In the genomic region with DNA sequence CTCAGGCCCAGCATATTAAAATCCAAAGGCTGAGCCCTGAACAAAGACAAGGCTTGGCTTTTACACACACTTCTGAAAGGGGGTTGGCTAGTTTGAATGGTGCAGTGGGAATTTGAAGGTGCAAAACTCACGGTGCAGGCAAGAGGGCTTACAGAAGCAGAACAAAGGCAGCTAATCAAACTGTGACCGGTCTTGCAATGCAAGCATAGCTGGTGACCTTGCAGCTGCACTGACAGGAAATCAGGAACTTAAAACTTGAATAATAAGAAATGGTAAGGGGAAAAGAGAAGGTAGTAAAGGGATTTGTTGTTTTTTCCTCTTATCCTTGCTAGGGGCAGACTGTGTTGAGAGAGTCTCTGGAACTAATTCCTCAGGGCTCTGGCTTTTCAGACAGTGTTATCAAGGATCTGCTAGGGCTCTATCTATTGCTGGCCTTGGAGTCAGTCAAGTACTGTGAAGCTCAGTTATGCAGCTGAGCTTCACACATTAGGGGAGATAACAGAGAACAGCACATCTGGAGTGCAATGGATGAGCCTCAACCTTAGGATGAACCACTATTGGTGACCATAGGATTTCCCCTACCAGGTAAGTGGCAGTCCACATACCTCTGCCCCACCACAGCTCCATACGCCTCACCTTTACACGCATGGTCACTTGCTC, we compare ENCODE assay signal across 23 cellular contexts.
DNase-seq lines count a peak whose midpoint lies in the region; ATAC-seq, FAIRE-seq and TF ChIP-seq lines count a peak whose summit lies in the region.
"Had no signal": no experiment of that assay in that cellular context is flagged by ENCODE, and none has a peak within 500 bp of the region (broad histone marks: within the 10 kb centered on the region; RNA-seq: fewer than 3 reads in every experiment).

No MANE protein-coding gene starts in this region.

- no peak for ATAC-seq in stimulated activated naive CD8-positive, alpha-beta T cell treated with anti-CD3 and anti-CD28 coated beads, Interleukin-15, amount 100 ng/mL, for 72 hours
- ATAC-seq in HepG2: peak; percentile 21; the same call in 1 of the 3 replicates
- no peak for ATAC-seq in HG02938 (IDR thresholded peaks at IDR 0.05; ENCODE audit: unreplicated experiment)
- ATAC-seq: activated naive CD4-positive, alpha-beta T cell treated with anti-CD3 and anti-CD28 coated beads, Interleukin-2, amount 50 U/mL, for 72 hours; gastrocnemius medialis; right cardiac atrium had no signal

- H3K27me3 ChIP-seq in HepG2 (ENCODE audit: control insufficient read depth in 1 of 2, insufficient read depth in 2 of 2, low read length in 2 of 2) (peaks cover 0 to 5% of the 10 kb centered on the region in 2 experiments; a peak in 1 of 5 replicates), Caco-2 (replicated peaks; ENCODE audit: control insufficient read depth, insufficient read depth, low read length) (no peaks in the 10 kb centered on the region), prostate gland (replicated peaks; ENCODE audit: insufficient read depth) (no peaks in the 10 kb centered on the region)
- H3K27me3 ChIP-seq: gastrocnemius medialis, SJSA1 had no signal

- H3K27ac ChIP-seq in HepG2 (ENCODE audit: extremely low read length, insufficient read depth, low read length) (no peak overlapping the region), prostate gland (no peak overlapping the region)
- H3K27ac ChIP-seq: gastrocnemius medialis, HL-60, SJSA1, stomach had no signal

- no peaks in the 10 kb centered on the region for H3K79me2 ChIP-seq in HepG2 (ENCODE audit: insufficient read depth, low read length)

- POLR2A ChIA-PET in HepG2 (lab: Yijun Ruan, JAX) (no interaction called here), Caco-2 (lab: Charles Lee) (no interaction called here)

- H4K20me1 ChIP-seq in HepG2 (ENCODE audit: insufficient read depth, low read length): no peaks in the 10 kb centered on the region

- intact Hi-C loops in HepG2 (cut with micrococcal nuclease; ENCODE audit: unreplicated experiment): no loop called here
- intact Hi-C loops in Caco-2 (cut with micrococcal nuclease; ENCODE audit: unreplicated experiment): no loop called here
- intact Hi-C loops in prostate gland (cut with DNase I): no loop called here

- H3K9me3 ChIP-seq in HepG2 (ENCODE audit: low read length): no peaks in the 10 kb centered on the region
- no peaks in the 10 kb centered on the region for H3K9me3 ChIP-seq in Caco-2
- H3K9me3 ChIP-seq in prostate gland: no peaks in the 10 kb centered on the region
- H3K9me3 ChIP-seq: gastrocnemius medialis, SJSA1, stomach had no signal

- peaks cover 48% of the 10 kb centered on the region for H3K4me1 Mint-ChIP-seq in stimulated activated naive CD8-positive, alpha-beta T cell treated with anti-CD3 and anti-CD28 coated beads, Interleukin-15, Interleukin-2, amounts not matched to agents 100 ng/mL and 50 ng/mL, for 24 hours (ENCODE audit: low read depth)
- H3K4me1 Mint-ChIP-seq in stimulated activated naive CD8-positive, alpha-beta T cell treated with anti-CD3 and anti-CD28 coated beads, Interleukin-15, amount 100 ng/mL, for 72 hours: peaks cover 48% of the 10 kb centered on the region
- H3K4me1 Mint-ChIP-seq in Caco-2 (ENCODE audit: low read depth, unreplicated experiment): no peaks in the 10 kb centered on the region

- no peak overlapping the region for H3K9ac ChIP-seq in HepG2 (ENCODE audit: insufficient read depth, low read depth, low read length)

- TF ChIP-seq CTCF in HepG2 (CRISPR knock-in tag; IDR thresholded peaks at IDR 0.05) (no peak), Caco-2 (IDR thresholded peaks at IDR 0.05; ENCODE audit: insufficient read depth in 1 of 2, low read depth in 1 of 2, low read length in 1 of 2, severe bottlenecking in 1 of 2, unreplicated experiment in 1 of 2) (no peak), prostate gland (IDR thresholded peaks at IDR 0.05) (no peak)

- in situ Hi-C loops in HepG2 (cut with HindIII; ENCODE audit: extremely low pct_ligation_motif_present, low pct_unique_long_range_greater_than_20kb): loop anchor here (10.0 kb wide), 1 partner anchor 49 kb away; no protein-coding TSS in a partner anchor

- H3K9me3 Mint-ChIP-seq in stimulated activated naive CD8-positive, alpha-beta T cell treated with anti-CD3 and anti-CD28 coated beads, Interleukin-15, Interleukin-2, amounts not matched to agents 100 ng/mL and 50 ng/mL, for 24 hours: no peaks in the 10 kb centered on the region
- H3K9me3 Mint-ChIP-seq in stimulated activated naive CD8-positive, alpha-beta T cell treated with anti-CD3 and anti-CD28 coated beads, Interleukin-15, amount 100 ng/mL, for 72 hours: no peaks in the 10 kb centered on the region
- no peaks in the 10 kb centered on the region for H3K9me3 Mint-ChIP-seq in Caco-2 (ENCODE audit: unreplicated experiment)
- H3K9me3 Mint-ChIP-seq: H9 had no signal

- H3K36me3 ChIP-seq in HepG2 (replicated peaks in 1 of 2; ENCODE audit: control insufficient read depth in 1 of 2, insufficient read depth in 2 of 2, low read length in 2 of 2) (no peaks in the 10 kb centered on the region), Caco-2 (ENCODE audit: control insufficient read depth, insufficient read depth, low read length) (no peaks in the 10 kb centered on the region), prostate gland (no peaks in the 10 kb centered on the region)
- H3K36me3 ChIP-seq: gastrocnemius medialis, SJSA1, stomach had no signal

- H3K4me1 ChIP-seq in HepG2 (ENCODE audit: insufficient read depth, low read length) (peaks cover 42% of the 10 kb centered on the region), Caco-2 (0 out of 2 replicates have a peak, but pooled peaks cover 4% of the 10 kb centered on the region), prostate gland (replicated peaks) (no peaks in the 10 kb centered on the region)

- WGBS in HepG2 (ENCODE audit: low lambda C conversion rate): 36% methylated on average over 4 of the region's 4 CpGs
- WGBS in prostate gland: 82% methylated on average over 4 of the region's 4 CpGs

- H3K27ac Mint-ChIP-seq in stimulated activated naive CD8-positive, alpha-beta T cell treated with anti-CD3 and anti-CD28 coated beads, Interleukin-15, Interleukin-2, amounts not matched to agents 100 ng/mL and 50 ng/mL, for 24 hours: peak overlapping the region; percentile 16
- no peak overlapping the region for H3K27ac Mint-ChIP-seq in stimulated activated naive CD8-positive, alpha-beta T cell treated with anti-CD3 and anti-CD28 coated beads, Interleukin-15, amount 100 ng/mL, for 72 hours
- H3K27ac Mint-ChIP-seq in Caco-2 (ENCODE audit: unreplicated experiment): no peak overlapping the region

- no peak overlapping the region for H3K4me3 Mint-ChIP-seq in stimulated activated naive CD8-positive, alpha-beta T cell treated with anti-CD3 and anti-CD28 coated beads, Interleukin-15, Interleukin-2, amounts not matched to agents 100 ng/mL and 50 ng/mL, for 24 hours
- no peak overlapping the region for H3K4me3 Mint-ChIP-seq in stimulated activated naive CD8-positive, alpha-beta T cell treated with anti-CD3 and anti-CD28 coated beads, Interleukin-15, amount 100 ng/mL, for 72 hours
- H3K4me3 Mint-ChIP-seq in Caco-2 (ENCODE audit: unreplicated experiment): no peak overlapping the region
- H3K4me3 Mint-ChIP-seq: H9 had no signal

- no peaks in the 10 kb centered on the region for H3K27me3 Mint-ChIP-seq in stimulated activated naive CD8-positive, alpha-beta T cell treated with anti-CD3 and anti-CD28 coated beads, Interleukin-15, Interleukin-2, amounts not matched to agents 100 ng/mL and 50 ng/mL, for 24 hours
- no peaks in the 10 kb centered on the region for H3K27me3 Mint-ChIP-seq in stimulated activated naive CD8-positive, alpha-beta T cell treated with anti-CD3 and anti-CD28 coated beads, Interleukin-15, amount 100 ng/mL, for 72 hours
- no peaks in the 10 kb centered on the region for H3K27me3 Mint-ChIP-seq in Caco-2 (ENCODE audit: insufficient read depth, unreplicated experiment)

- H3K4me3 ChIP-seq in HepG2 (replicated peaks in 1 of 3; ENCODE audit: insufficient read depth in 1 of 3, low read depth in 2 of 3, low read length in 3 of 3) (no peak overlapping the region), Caco-2 (ENCODE audit: low read depth, low read length) (no peak overlapping the region), prostate gland (no peak overlapping the region)
- H3K4me3 ChIP-seq: gastrocnemius medialis, SJSA1, stomach had no signal

- FAIRE-seq in HepG2 (lab: Jason Lieb, UNC): no peak
- FAIRE-seq: GM19239 had no signal

- H2AFZ ChIP-seq in HepG2 (ENCODE audit: low read length): no peak overlapping the region

- H3K4me2 ChIP-seq in HepG2 (ENCODE audit: low read depth, low read length): peak overlapping the region; percentile 55

- CTCF ChIA-PET in HepG2 (lab: Yijun Ruan, JAX; ENCODE audit: low intra/inter-chr PET ratio, low total read pairs): no interaction called here
- CTCF ChIA-PET in Caco-2 (lab: Charles Lee): no interaction called here

- BruUV-seq in HepG2 (replicated peaks; lab: Mats Ljungman, UMichigan): no TSS peak
- no TSS peak for BruUV-seq in Caco-2 (replicated peaks; lab: Mats Ljungman, UMichigan)

- no peak for DNase-seq in stimulated activated naive CD8-positive, alpha-beta T cell treated with anti-CD3 and anti-CD28 coated beads, Interleukin-15, amount 100 ng/mL, for 72 hours
- peak; percentile 40 for DNase-seq in OCI-M1 (lab: John Stamatoyannopoulos, UW)
- DNase-seq in HepG2 (ENCODE audit: low spot score): no peak
- no peak for DNase-seq in Caco-2
- DNase-seq in prostate gland (ENCODE audit: low spot score): no peak
- DNase-seq: activated CD4-positive, alpha-beta T cell treated with anti-CD3 and anti-CD28 coated beads for 4 hours; COR-L47; cortex of kidney; gastrocnemius medialis; H9; KBM-7; midbrain; NCI-H1105 treated with DMSO at 0.1 percent for 48 hours; NCI-H2107; NCI-H69; right cardiac atrium; stomach had no signal

- TF ChIP-seq POLR2A in HepG2 (IDR thresholded peaks at IDR 0.05; ENCODE audit: insufficient read depth in 1 of 2, low read depth in 2 of 2, low read length in 2 of 2) (no peak), prostate gland (IDR thresholded peaks at IDR 0.05) (no peak)

- TF ChIP-seq RAD21 in HepG2 (CRISPR knock-in tag; IDR thresholded peaks at IDR 0.05): no peak

- TF ChIP-seq EP300 in HepG2 (IDR thresholded peaks at IDR 0.05; ENCODE audit: low read depth in 2 of 2, low read length in 2 of 2) (no peak), HepG2 (CRISPR knock-in tag; IDR thresholded peaks at IDR 0.05; ENCODE audit: borderline replicate concordance) (no peak)

- no peaks in the 10 kb centered on the region for H3K36me3 Mint-ChIP-seq in stimulated activated naive CD8-positive, alpha-beta T cell treated with anti-CD3 and anti-CD28 coated beads, Interleukin-15, Interleukin-2, amounts not matched to agents 100 ng/mL and 50 ng/mL, for 24 hours (ENCODE audit: low read depth)
- H3K36me3 Mint-ChIP-seq in Caco-2 (ENCODE audit: insufficient read depth, unreplicated experiment): peaks cover 26% of the 10 kb centered on the region
- H3K36me3 Mint-ChIP-seq: activated naive CD4-positive, alpha-beta T cell treated with anti-CD3 and anti-CD28 coated beads, Interleukin-2, amount 50 U/mL, for 72 hours had no signal

TF ChIP-seq in HepG2, 621 proteins besides CTCF, POLR2A, EP300 and RAD21 (continues in another document):
- TF ChIP-seq SP1 (IDR thresholded peaks at IDR 0.05): no peak
- no peak for TF ChIP-seq SP1 (CRISPR knock-in tag; IDR thresholded peaks at IDR 0.05)
- no peak for TF ChIP-seq NCOR1 (IDR thresholded peaks at IDR 0.05; ENCODE audit: borderline replicate concordance, low read length)
- no peak for TF ChIP-seq KAT8 (CRISPR knock-in tag; IDR thresholded peaks at IDR 0.05)
- no peak for TF ChIP-seq ONECUT2 (CRISPR knock-in tag; IDR thresholded peaks at IDR 0.05)
